8 cellular contexts compared by ENCODE assay signal in genomic region chr3:31980530-31981205, GRCh38. TPM values are rescaled to one million over a fixed set of nuclear protein-coding genes. Genes with fewer than 3 reads are reported as not detected.
DNase-seq lines count a peak whose midpoint lies in the region; ATAC-seq, FAIRE-seq and TF ChIP-seq lines count a peak whose summit lies in the region.

No MANE protein-coding gene starts in this region.

- H3K9me3 ChIP-seq in MM.1S (replicated peaks; ENCODE audit: insufficient read depth, low read length): no peaks in the 10 kb centered on the region
- H3K9me3 ChIP-seq in WERI-Rb-1 (ENCODE audit: severe bottlenecking): no peaks in the 10 kb centered on the region
- H3K9me3 ChIP-seq in HepG2 (ENCODE audit: low read length): no peaks in the 10 kb centered on the region

- no peak for FAIRE-seq in HepG2 (lab: Jason Lieb, UNC)

- BruUV-seq in HepG2 (replicated peaks; lab: Mats Ljungman, UMichigan): no TSS peak

- H3K4me1 ChIP-seq in MM.1S (ENCODE audit: low read length) (no peaks in the 10 kb centered on the region), HepG2 (ENCODE audit: insufficient read depth, low read length) (peaks cover 54% of the 10 kb centered on the region)

- H3K4me3 ChIP-seq in MM.1S (ENCODE audit: low read length) (peak overlapping the region; percentile 78), WERI-Rb-1 (ENCODE audit: low read depth, low read length) (peak overlapping the region; percentile 76), choroid plexus epithelial cell (ENCODE audit: low read depth, low read length) (peak overlapping the region; percentile 83), HepG2 (replicated peaks in 1 of 3; ENCODE audit: insufficient read depth in 1 of 3, low read depth in 2 of 3, low read length in 3 of 3) (peak overlapping the region; percentile 84 to 92 (median 88))

- in situ Hi-C loops in HepG2 (cut with HindIII; ENCODE audit: extremely low pct_ligation_motif_present, low pct_unique_long_range_greater_than_20kb): no loop called here

- peak; percentile 15 for DNase-seq in AG20443 (ENCODE audit: low spot score)
- peak; percentile 82 for DNase-seq in MM.1S
- peak; percentile 57 for DNase-seq in WERI-Rb-1
- peak; percentile 57 for DNase-seq in choroid plexus epithelial cell (ENCODE audit: low read depth)
- DNase-seq in HepG2 (ENCODE audit: low spot score): peak; percentile 54
- DNase-seq in stimulated activated CD4-positive, alpha-beta T cell treated with anti-CD3 and anti-CD28 coated beads, Interleukin-4, amount 100 ng/mL, for 24 hours: peak; percentile 32
- no peak for DNase-seq in UCSD-AML1 (lab: John Stamatoyannopoulos, UW; ENCODE audit: unreplicated experiment)

- ATAC-seq in GM19467 (IDR thresholded peaks at IDR 0.05; ENCODE audit: unreplicated experiment) (peak; percentile 53), HepG2 (peak; percentile 90)

- H3F3A ChIP-seq in MM.1S (ENCODE audit: insufficient read depth, low read length): 0 out of 2 replicates have a peak, but pooled peaks cover 8% of the 10 kb centered on the region

- no peaks in the 10 kb centered on the region for H3K9me2 ChIP-seq in MM.1S (replicated peaks; ENCODE audit: insufficient read depth, low read length)

- intact Hi-C loops in HepG2 (cut with micrococcal nuclease; ENCODE audit: unreplicated experiment): loop anchor here (5.0 kb wide), 1 partner anchor 133 kb away; no protein-coding TSS in a partner anchor

- H2AFZ ChIP-seq in MM.1S (ENCODE audit: low read length): peak overlapping the region; percentile 86
- peak overlapping the region; percentile 9 for H2AFZ ChIP-seq in HepG2 (ENCODE audit: low read length)

- TF ChIP-seq CTCF in MM.1S (IDR thresholded peaks at IDR 0.05; ENCODE audit: low read length) (peak; percentile 25), WERI-Rb-1 (IDR thresholded peaks at IDR 0.05; ENCODE audit: low read depth, low read length) (peak; percentile 10; the same call in 1 of the 2 replicates), choroid plexus epithelial cell (conservative IDR thresholded peaks at IDR 0.05; ENCODE audit: low read depth, low read length) (peak; percentile 13), HepG2 (CRISPR knock-in tag; IDR thresholded peaks at IDR 0.05) (peak; percentile 59)

- CTCF ChIA-PET in HepG2 (lab: Yijun Ruan, JAX; ENCODE audit: low intra/inter-chr PET ratio, low total read pairs): no interaction called here

- H3K9ac ChIP-seq in MM.1S (ENCODE audit: low read length): peak overlapping the region; percentile 37; the same call in 1 of the 2 replicates
- peak overlapping the region; percentile 77 for H3K9ac ChIP-seq in HepG2 (ENCODE audit: insufficient read depth, low read depth, low read length)

- peak; percentile 50 for TF ChIP-seq RAD21 in HepG2 (CRISPR knock-in tag; IDR thresholded peaks at IDR 0.05)

- no peaks in the 10 kb centered on the region for H3K36me3 ChIP-seq in MM.1S (replicated peaks; ENCODE audit: insufficient read depth, low read length)
- no peaks in the 10 kb centered on the region for H3K36me3 ChIP-seq in WERI-Rb-1
- H3K36me3 ChIP-seq in HepG2 (replicated peaks in 1 of 2; ENCODE audit: control insufficient read depth in 1 of 2, insufficient read depth in 2 of 2, low read length in 2 of 2): 0 out of 5 replicates have a peak, but pooled peaks cover 0 to 2% of the 10 kb centered on the region in 2 experiments

- TF ChIP-seq POLR2A in HepG2 (IDR thresholded peaks at IDR 0.05; ENCODE audit: insufficient read depth in 1 of 2, low read depth in 2 of 2, low read length in 2 of 2): peak in 1 of 2 experiments; percentile 40; a peak in 1 of 4 replicates

- POLR2A ChIA-PET in HepG2 (lab: Yijun Ruan, JAX): interaction anchor here (1.0 to 1.5 kb wide), 3 partner anchors 12 to 19 kb away, joined by 3 to 6 read pairs (median 3); no protein-coding TSS in a partner anchor

- H3K4me2 ChIP-seq in MM.1S (ENCODE audit: low read depth, low read length) (peak overlapping the region; percentile 67), HepG2 (ENCODE audit: low read depth, low read length) (peak overlapping the region; percentile 83)

- TF ChIP-seq EP300 in HepG2 (IDR thresholded peaks at IDR 0.05; ENCODE audit: low read depth in 2 of 2, low read length in 2 of 2) (no peak), HepG2 (CRISPR knock-in tag; IDR thresholded peaks at IDR 0.05; ENCODE audit: borderline replicate concordance) (no peak)

- H4K20me1 ChIP-seq in MM.1S (ENCODE audit: insufficient read depth, low read length) (no peaks in the 10 kb centered on the region), HepG2 (ENCODE audit: insufficient read depth, low read length) (no peaks in the 10 kb centered on the region)

- H3K79me2 ChIP-seq in MM.1S (ENCODE audit: low read length): no peaks in the 10 kb centered on the region
- peaks cover 41% of the 10 kb centered on the region for H3K79me2 ChIP-seq in HepG2 (ENCODE audit: insufficient read depth, low read length)

- WGBS in HepG2 (ENCODE audit: low lambda C conversion rate): 0% methylated on average over 6 of the region's 66 CpGs

- H3K27ac ChIP-seq in MM.1S (ENCODE audit: low read length) (peak overlapping the region; percentile 18; the same call in 1 of the 2 replicates), WERI-Rb-1 (no peak overlapping the region), HepG2 (ENCODE audit: extremely low read length, insufficient read depth, low read length) (peak overlapping the region; percentile 53)

- H3K27me3 ChIP-seq in MM.1S (replicated peaks; ENCODE audit: insufficient read depth, low read length) (no peaks in the 10 kb centered on the region), WERI-Rb-1 (ENCODE audit: insufficient read depth, low read depth, severe bottlenecking) (no peaks in the 10 kb centered on the region), HepG2 (ENCODE audit: control insufficient read depth in 1 of 2, insufficient read depth in 2 of 2, low read length in 2 of 2) (no peaks in the 10 kb centered on the region; a peak in 1 of 5 replicates)

TF ChIP-seq in HepG2, 621 proteins besides CTCF, POLR2A, EP300 and RAD21 (continues in another document):
- TF ChIP-seq ZNF747 (CRISPR knock-in tag; IDR thresholded peaks at IDR 0.05; ENCODE audit: borderline replicate concordance) (peak; percentile 45; the same call in 1 of the 2 replicates), EEA1 (CRISPR knock-in tag; IDR thresholded peaks at IDR 0.05; ENCODE audit: borderline replicate concordance) (no peak)

RNA-seq across cellular contexts. Expression of gene OSBPL10, which starts 0.4 kb away (rescaled TPM):
- total RNA-seq in HepG2 (2016; rRNA removed; fragmentation: Illumina TruSeq; extraction: Trizol): 10.3 and 10.4 TPM in 2 replicates
- total RNA-seq in HepG2 (2016; cell fraction: cytosol; rRNA removed; fragmentation: Illumina TruSeq; extraction: Trizol; ENCODE audit: low read depth): 15.7 and 16.3 TPM in 2 replicates
- total RNA-seq in HepG2 (2016; cell fraction: insoluble cytoplasmic fraction; rRNA removed; fragmentation: Illumina TruSeq; extraction: Trizol): 9.3 and 10.1 TPM in 2 replicates
- total RNA-seq in HepG2 (2016; cell fraction: membrane; rRNA removed; fragmentation: Illumina TruSeq; extraction: Trizol): 10.0 and 10.5 TPM in 2 replicates
- 13.6 and 13.9 TPM in 2 replicates for total RNA-seq in HepG2 (2016; cell fraction: nucleus; rRNA removed; fragmentation: Illumina TruSeq; extraction: Trizol)
- polyA plus RNA-seq in HepG2 (2011; rRNA removed): 19.5 and 28.6 TPM in 2 replicates
- 15.3 and 24.4 TPM in 2 replicates for polyA plus RNA-seq in HepG2 (2011; cell fraction: cytosol; rRNA removed)
- 25.7 and 37.4 TPM in 2 replicates for polyA plus RNA-seq in HepG2 (2011; cell fraction: nucleus; rRNA removed)
- 15.1 and 15.2 TPM in 2 replicates for polyA plus RNA-seq in HepG2 (2012)
- polyA plus RNA-seq in HepG2 (2016; cell fraction: cytosol; fragmentation: Illumina TruSeq; extraction: Trizol; ENCODE audit: low read depth): 3.0 and 3.8 TPM in 2 replicates
- polyA plus RNA-seq in HepG2 (2016; cell fraction: insoluble cytoplasmic fraction; fragmentation: Illumina TruSeq; extraction: Trizol; ENCODE audit: low read depth): 9.7 and 12.3 TPM in 2 replicates
- 5.5 and 5.6 TPM in 2 replicates for polyA plus RNA-seq in HepG2 (2016; cell fraction: membrane; fragmentation: Illumina TruSeq; extraction: Trizol; ENCODE audit: low read depth)
- 8.8 and 10.8 TPM in 2 replicates for polyA plus RNA-seq in HepG2 (2016; cell fraction: nucleus; fragmentation: Illumina TruSeq; extraction: Trizol; ENCODE audit: insufficient read depth, low read depth)
- 52.4 and 58.7 TPM in 2 replicates for polyA minus RNA-seq in HepG2 (2011; rRNA and poly(A)+ RNA removed; ENCODE audit: low replicate concordance)
- polyA minus RNA-seq in HepG2 (2011; cell fraction: cytosol; rRNA and poly(A)+ RNA removed): 23.8 and 35.0 TPM in 2 replicates
- 44.6 and 59.5 TPM in 2 replicates for polyA minus RNA-seq in HepG2 (2011; cell fraction: nucleus; rRNA and poly(A)+ RNA removed)

RNA-seq across cellular contexts. Expression of gene ZNF860, which starts 0.9 kb away (rescaled TPM):
- 0.55 and 0.66 TPM in 2 replicates for total RNA-seq in HepG2 (2016; rRNA removed; fragmentation: Illumina TruSeq; extraction: Trizol)
- total RNA-seq in HepG2 (2016; cell fraction: cytosol; rRNA removed; fragmentation: Illumina TruSeq; extraction: Trizol; ENCODE audit: low read depth): not detected in 2 replicates
- 0.54 TPM in 2 replicates for total RNA-seq in HepG2 (2016; cell fraction: insoluble cytoplasmic fraction; rRNA removed; fragmentation: Illumina TruSeq; extraction: Trizol)
- total RNA-seq in HepG2 (2016; cell fraction: membrane; rRNA removed; fragmentation: Illumina TruSeq; extraction: Trizol): 0.28 and 0.53 TPM in 2 replicates
- total RNA-seq in HepG2 (2016; cell fraction: nucleus; rRNA removed; fragmentation: Illumina TruSeq; extraction: Trizol): 0.63 and 1.2 TPM in 2 replicates
- 0.51 and 0.73 TPM in 2 replicates for polyA plus RNA-seq in HepG2 (2011; rRNA removed)
- 0.31 and 0.36 TPM in 2 replicates for polyA plus RNA-seq in HepG2 (2011; cell fraction: cytosol; rRNA removed)
- polyA plus RNA-seq in HepG2 (2011; cell fraction: nucleus; rRNA removed): 0.37 and 0.59 TPM in 2 replicates
- polyA plus RNA-seq in HepG2 (2012): 0.23 and 0.52 TPM in 2 replicates
- polyA plus RNA-seq in HepG2 (2016; cell fraction: cytosol; fragmentation: Illumina TruSeq; extraction: Trizol; ENCODE audit: low read depth): not detected in 2 replicates
- 0.76 and 0.84 TPM in 2 replicates for polyA plus RNA-seq in HepG2 (2016; cell fraction: insoluble cytoplasmic fraction; fragmentation: Illumina TruSeq; extraction: Trizol; ENCODE audit: low read depth)
- polyA plus RNA-seq in HepG2 (2016; cell fraction: membrane; fragmentation: Illumina TruSeq; extraction: Trizol; ENCODE audit: low read depth): 0.13 and 0.15 TPM in 2 replicates
- polyA plus RNA-seq in HepG2 (2016; cell fraction: nucleus; fragmentation: Illumina TruSeq; extraction: Trizol; ENCODE audit: insufficient read depth, low read depth): 0.71 and 1.2 TPM in 2 replicates
- 2.4 and 7.7 TPM in 2 replicates for polyA minus RNA-seq in HepG2 (2011; rRNA and poly(A)+ RNA removed; ENCODE audit: low replicate concordance)
- 0.53 TPM in 1 of 2 replicates, not detected in the other for polyA minus RNA-seq in HepG2 (2011; cell fraction: cytosol; rRNA and poly(A)+ RNA removed)
- 2.4 and 3.1 TPM in 2 replicates for polyA minus RNA-seq in HepG2 (2011; cell fraction: nucleus; rRNA and poly(A)+ RNA removed)
